Comparison of ENCODE assay signal across 9 cellular contexts in the genomic region with DNA sequence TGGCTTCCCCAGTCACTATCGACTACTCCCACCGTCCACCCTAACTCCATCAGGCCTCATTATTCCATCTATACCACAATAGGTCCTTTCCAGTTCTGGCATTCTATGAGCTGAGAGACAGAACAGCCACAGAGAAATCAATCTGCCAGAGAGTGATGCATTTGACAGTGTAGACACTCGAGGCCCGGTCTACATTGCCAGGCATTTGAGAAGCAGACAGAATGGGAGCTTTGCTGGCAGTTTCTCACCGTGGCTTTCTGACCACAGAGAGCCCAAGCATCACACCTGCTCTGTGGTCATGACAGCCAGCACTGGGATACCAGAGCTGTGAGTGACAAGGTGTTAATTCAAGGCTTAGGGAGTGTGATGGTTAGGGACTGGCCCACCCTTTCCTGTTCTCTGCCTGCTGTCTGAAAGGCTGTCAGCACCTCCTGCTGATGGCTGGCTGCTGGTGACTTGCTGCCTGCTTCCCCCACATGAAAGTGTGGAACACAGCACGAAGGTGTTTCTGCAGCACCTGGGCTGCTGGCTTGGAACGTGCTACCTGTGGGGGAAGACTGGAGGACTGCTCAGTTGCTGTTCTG.
A peak's percentile ranks its signal among the peaks of the same experiment; 100 is the strongest.
DNase-seq lines count a peak whose midpoint lies in the region; ATAC-seq and TF ChIP-seq lines count a peak whose summit lies in the region.
"Had no signal": no experiment of that assay in that cellular context is flagged by ENCODE, and none has a peak within 500 bp of the region (broad histone marks: within the 10 kb centered on the region; RNA-seq: fewer than 3 reads in every experiment).

No MANE protein-coding gene starts in this region.

- ATAC-seq in GM18861 (IDR thresholded peaks at IDR 0.05; ENCODE audit: unreplicated experiment) (peak; percentile 63), HG02588 (IDR thresholded peaks at IDR 0.05; ENCODE audit: unreplicated experiment) (peak; percentile 74), esophagus mucosa (no peak), omental fat pad (ENCODE audit: low FRiP score) (no peak)
- ATAC-seq: activated T-cell treated with anti-CD3 and anti-CD28 coated beads, Interleukin-2, amount 50 U/mL, for 72 hours had no signal

- DNase-seq in NCI-H2081 treated with DMSO at 0.1 percent for 48 hours (lab: John Stamatoyannopoulos, UW) (peak; percentile 19), islet precursor cell (peak; percentile 69), NOMO-1 (lab: John Stamatoyannopoulos, UW; ENCODE audit: unreplicated experiment in 2 of 2) (no peak), H4 (ENCODE audit: low spot score) (no peak), omental fat pad (ENCODE audit: low spot score) (no peak)
- DNase-seq: activated T-cell treated with anti-CD3 and anti-CD28 coated beads, Interleukin-2, amount 50 U/mL, for 72 hours had no signal

- TF ChIP-seq CTCF in omental fat pad (IDR thresholded peaks at IDR 0.05) = no peak

Comparison
In these comparisons a context has a peak if more than half of its experiments do, and no peak if none do; other contexts are left out.
1. ATAC-seq: peak in GM18861 (single experiment) and HG02588 (single experiment); none in esophagus mucosa (single experiment) and omental fat pad (single experiment).
2. DNase-seq: peak in NCI-H2081 treated with DMSO at 0.1 percent for 48 hours (single experiment) and islet precursor cell (single experiment); none in NOMO-1 (0 of 2), H4 (single experiment) and omental fat pad (single experiment).